Comparison of ENCODE assay signal across 8 cellular contexts in genomic region chr11:112961751-112962747, GRCh38. TPM values are rescaled to one million over a fixed set of nuclear protein-coding genes. Genes with fewer than 3 reads are reported as not detected.
A peak's percentile ranks its signal among the peaks of the same experiment; 100 is the strongest.
DNase-seq lines count a peak whose midpoint lies in the region; ATAC-seq and TF ChIP-seq lines count a peak whose summit lies in the region.

No MANE protein-coding gene starts in this region.

- H3K27ac Mint-ChIP-seq in activated CD8-positive, alpha-beta T cell treated with anti-CD3 and anti-CD28 coated beads, Interleukin-2, amount 10 ng/mL, durations not matched to agents 7 days and 5 days = no peak overlapping the region

- H3K36me3 Mint-ChIP-seq in activated CD8-positive, alpha-beta T cell treated with anti-CD3 and anti-CD28 coated beads, Interleukin-2, amount 10 ng/mL, durations not matched to agents 7 days and 5 days (ENCODE audit: low read depth) = peaks cover 3% of the 10 kb centered on the region

- POLR2A ChIA-PET in activated CD8-positive, alpha-beta T cell treated with anti-CD3 and anti-CD28 coated beads, Interleukin-2, amount 10 ng/mL, durations not matched to agents 7 days and 5 days (lab: Charles Lee) = no interaction called here

- no peaks in the 10 kb centered on the region for H3K9me3 Mint-ChIP-seq in activated CD8-positive, alpha-beta T cell treated with anti-CD3 and anti-CD28 coated beads, Interleukin-2, amount 10 ng/mL, durations not matched to agents 7 days and 5 days (ENCODE audit: insufficient read depth)

- peaks cover 58% of the 10 kb centered on the region for H3K27me3 Mint-ChIP-seq in activated CD8-positive, alpha-beta T cell treated with anti-CD3 and anti-CD28 coated beads, Interleukin-2, amount 10 ng/mL, durations not matched to agents 7 days and 5 days (ENCODE audit: low read depth)

- DNase-seq in DMS153 treated with DMSO at 0.1 percent for 48 hours (lab: John Stamatoyannopoulos, UW; ENCODE audit: unreplicated experiment) (peak; percentile 46), NB4 (ENCODE audit: low read depth) (peak; percentile 83), glomerular visceral epithelial cell (ENCODE audit: extremely low spot score) (peak; percentile 34), occipital lobe (lab: John Stamatoyannopoulos, UW) (peak; percentile 82), OCI-M1 (lab: John Stamatoyannopoulos, UW) (no peak)
- DNase-seq in activated CD8-positive, alpha-beta T cell treated with anti-CD3 and anti-CD28 coated beads, Interleukin-2, amount 10 ng/mL, durations not matched to agents 7 days and 5 days = peak; percentile 35

- H3K4me1 Mint-ChIP-seq in activated CD8-positive, alpha-beta T cell treated with anti-CD3 and anti-CD28 coated beads, Interleukin-2, amount 10 ng/mL, durations not matched to agents 7 days and 5 days (ENCODE audit: low read depth) = peaks cover 11% of the 10 kb centered on the region

- TF ChIP-seq POLR2A in NB4 (IDR thresholded peaks at IDR 0.05; ENCODE audit: extremely low read depth, insufficient read length) = no peak

- peak overlapping the region; percentile 75 for H3K4me3 ChIP-seq in NB4 (ENCODE audit: low read depth, low read length)

- H3K4me3 Mint-ChIP-seq in activated CD8-positive, alpha-beta T cell treated with anti-CD3 and anti-CD28 coated beads, Interleukin-2, amount 10 ng/mL, durations not matched to agents 7 days and 5 days = peak overlapping the region; percentile 74

- CTCF ChIA-PET in activated CD8-positive, alpha-beta T cell treated with anti-CD3 and anti-CD28 coated beads, Interleukin-2, amount 10 ng/mL, durations not matched to agents 7 days and 5 days (lab: Charles Lee) = no interaction called here

- peak; percentile 46 for ATAC-seq in activated CD8-positive, alpha-beta T cell treated with anti-CD3 and anti-CD28 coated beads, Interleukin-2, amount 10 ng/mL, durations not matched to agents 7 days and 5 days
- ATAC-seq in GM21723 (IDR thresholded peaks at IDR 0.05; ENCODE audit: unreplicated experiment) (no peak), HG03045 (IDR thresholded peaks at IDR 0.05; ENCODE audit: unreplicated experiment) (no peak)

- TF ChIP-seq CTCF in NB4 (IDR thresholded peaks at IDR 0.05; ENCODE audit: low read depth, low read length) = no peak

RNA-seq across cellular contexts. Expression of gene NCAM1, which starts 0.8 kb away (rescaled TPM):
- 1 to 10 TPM; 1.4 to 1.8 TPM for total RNA-seq in activated CD8-positive, alpha-beta T cell treated with anti-CD3 and anti-CD28 coated beads, Interleukin-2, amount 10 ng/mL, durations not matched to agents 7 days and 5 days
- 505 TPM for total RNA-seq in occipital lobe

Comparison
In these comparisons a context has a peak if more than half of its experiments do, and no peak if none do; other contexts are left out.
1. RNA of gene NCAM1, which starts 0.8 kb away (total RNA-seq): 505 TPM in occipital lobe (single experiment); 1.4 to 1.8 TPM in activated CD8-positive, alpha-beta T cell treated with anti-CD3 and anti-CD28 coated beads, Interleukin-2, amount 10 ng/mL, durations not matched to agents 7 days and 5 days; every median in the first group is over 100 times any median in the second.